18 cellular contexts compared by ENCODE assay signal in the genomic region with DNA sequence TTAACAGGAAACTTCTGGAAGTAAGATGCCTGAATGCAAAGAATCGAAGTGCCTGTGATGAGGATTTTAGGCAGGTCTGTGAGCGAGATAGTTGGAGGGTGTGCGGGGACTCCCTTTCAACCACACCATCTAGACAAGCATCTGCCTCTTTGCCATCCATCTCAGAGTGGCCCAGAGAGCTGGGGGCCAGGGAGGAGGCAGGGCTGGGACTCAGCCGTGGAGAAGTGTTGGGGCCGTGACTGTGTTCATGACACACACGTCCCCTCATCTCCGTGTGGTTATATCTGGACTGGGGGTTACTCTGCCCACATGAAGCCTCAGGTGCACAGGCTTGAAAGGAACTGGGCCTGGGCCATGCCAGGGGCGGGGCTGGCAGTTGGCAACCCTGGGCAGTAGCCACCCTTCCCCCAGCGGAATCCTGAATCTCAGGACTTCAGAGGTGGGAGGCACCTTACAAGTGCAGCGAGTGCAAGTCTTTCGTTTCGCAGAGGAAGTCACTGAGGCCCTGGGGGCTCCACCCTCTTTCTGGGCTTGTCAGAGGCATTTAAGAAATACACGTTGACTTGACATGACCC.
"Had no signal": no experiment of that assay in that cellular context is flagged by ENCODE, and none has a peak within 500 bp of the region (broad histone marks: within the 10 kb centered on the region; RNA-seq: fewer than 3 reads in every experiment).

No MANE protein-coding gene starts in this region.

- H3K9me3 Mint-ChIP-seq: immature natural killer cell, naive B cell, neural crest cell had no signal

- H3K4me3 ChIP-seq: lung, psoas muscle, right atrium auricular region had no signal

- H3K4me3 Mint-ChIP-seq: immature natural killer cell, naive B cell, neural crest cell had no signal

- FAIRE-seq: colon, keratinocyte, small intestine had no signal

- H3K27ac Mint-ChIP-seq: immature natural killer cell, naive B cell had no signal

- H3K36me3 ChIP-seq: right atrium auricular region had no signal

- ATAC-seq: foreskin keratinocyte, left ventricle myocardium superior, psoas muscle had no signal

- H3K36me3 Mint-ChIP-seq: immature natural killer cell, naive B cell had no signal

- H3K27me3 ChIP-seq: right atrium auricular region had no signal

- DNase-seq: cerebellar nuclear complex; dermis blood vessel endothelial cell; foreskin keratinocyte; immature natural killer cell; left ventricle myocardium superior; mesendoderm; naive B cell; occipital lobe; psoas muscle; small intestine; stimulated activated CD4-positive, alpha-beta T cell treated with anti-CD3 and anti-CD28 coated beads, Interleukin-12 subunit alpha, Interleukin-12 subunit beta, amount 100 ng/mL, for 4 hours; stimulated activated naive CD4-positive, alpha-beta T cell treated with Interleukin-2 at 50 U/mL for 16 hours; trophoblast cell had no signal

- H3K4me1 Mint-ChIP-seq: immature natural killer cell, naive B cell had no signal
